Comparison of ENCODE assay signal across 30 cellular contexts in the genomic region with DNA sequence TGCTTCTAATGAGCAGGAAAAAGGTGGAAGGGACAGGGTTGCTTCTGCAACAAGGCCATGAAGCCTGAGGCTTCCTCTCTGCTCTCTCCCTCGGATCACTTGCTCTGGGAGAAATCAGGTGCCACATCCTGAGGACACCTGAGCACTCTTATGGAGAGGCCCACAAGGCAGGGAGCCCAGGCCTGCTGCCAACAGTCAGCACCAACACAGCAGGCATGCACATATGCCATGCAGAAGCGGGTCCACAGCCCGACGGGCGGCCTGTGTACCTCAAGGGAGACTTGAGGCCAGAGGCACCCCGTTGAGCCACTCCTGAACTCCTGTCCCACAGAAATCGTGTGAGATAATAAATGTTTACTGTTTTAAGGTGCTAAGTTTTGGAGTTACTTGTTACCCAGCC.
"Had no signal": no experiment of that assay in that cellular context is flagged by ENCODE, and none has a peak within 500 bp of the region (broad histone marks: within the 10 kb centered on the region; RNA-seq: fewer than 3 reads in every experiment).

No MANE protein-coding gene starts in this region.

- H3K27me3 Mint-ChIP-seq: activated naive CD8-positive, alpha-beta T cell; stimulated activated memory B cell treated with anti-CD40 and anti-IgM and Interleukin-4, amounts not matched to agents 10 μg/mL and 1 μg/mL and 100 μg/mL, for 72 hours; stimulated activated naive CD8-positive, alpha-beta T cell treated with anti-CD3 and anti-CD28 coated beads, Interleukin-15, amount 100 ng/mL, for 72 hours had no signal

- H3K4me1 Mint-ChIP-seq: nephron; stimulated activated memory B cell treated with anti-CD40 and anti-IgM and Interleukin-4, amounts not matched to agents 10 μg/mL and 1 μg/mL and 100 μg/mL, for 72 hours had no signal

- H3K4me3 ChIP-seq: body of pancreas, coronary artery, dorsolateral prefrontal cortex, gastroesophageal sphincter, lung, pancreas, prostate gland, sigmoid colon, upper lobe of left lung had no signal

- H3K4me1 ChIP-seq: body of pancreas, gastroesophageal sphincter, pancreas, prostate gland, sigmoid colon had no signal

- H3K27me3 ChIP-seq: body of pancreas, dorsolateral prefrontal cortex, gastroesophageal sphincter, pancreas, sigmoid colon, upper lobe of left lung had no signal

- H3K9me3 ChIP-seq: body of pancreas, gastroesophageal sphincter, pancreas, prostate gland, sigmoid colon, upper lobe of left lung had no signal

- H3K27ac ChIP-seq: body of pancreas, coronary artery, dorsolateral prefrontal cortex, gastroesophageal sphincter, pancreas, prostate gland, sigmoid colon, upper lobe of left lung, VCaP had no signal

- ATAC-seq: body of pancreas; gastroesophageal sphincter; pancreas; stimulated activated memory B cell treated with anti-CD40 and anti-IgM and Interleukin-4, amounts not matched to agents 10 μg/mL and 1 μg/mL and 100 μg/mL, for 72 hours; stimulated activated naive CD8-positive, alpha-beta T cell treated with anti-CD3 and anti-CD28 coated beads, Interleukin-15, amount 100 ng/mL, for 72 hours had no signal

- DNase-seq: activated CD4-positive, alpha-beta T cell treated with anti-CD3 and anti-CD28 coated beads for 4 hours; activated CD4-positive, alpha-beta T cell treated with anti-CD3 and anti-CD28 coated beads, Interleukin-2, amount 50 U/mL, for 4 hours; activated effector memory CD4-positive, alpha-beta T cell treated with Interleukin-2 at 50 U/mL for 16 hours; activated naive CD4-positive, alpha-beta T cell treated with Interleukin-2 at 50 U/mL for 16 hours; activated T-cell treated with anti-CD3 and anti-CD28 coated beads for 4 hours; anterior cingulate cortex; body of pancreas; cerebellar nuclear complex; dorsolateral prefrontal cortex; hippocampal formation; mesendoderm; retina; sigmoid colon; small intestine; stimulated activated CD4-positive, alpha-beta T cell treated with anti-CD3 and anti-CD28 coated beads, Interleukin-1b, Interleukin-23, amount 100 ng/mL, for 48 hours; stimulated activated CD4-positive, alpha-beta T cell treated with anti-CD3 and anti-CD28 coated beads, Interleukin-4, amount 100 ng/mL, for 4 hours; stimulated activated CD8-positive, alpha-beta memory T cell treated with anti-CD3 and anti-CD28 coated beads, Interleukin-4, amount 100 ng/mL, for 48 hours; stimulated activated naive CD8-positive, alpha-beta T cell treated with anti-CD3 and anti-CD28 coated beads, Interleukin-15, amount 100 ng/mL, for 72 hours; T-helper 9 cell had no signal

- H3K9me3 Mint-ChIP-seq: nephron; stimulated activated memory B cell treated with anti-CD40 and anti-IgM and Interleukin-4, amounts not matched to agents 10 μg/mL and 1 μg/mL and 100 μg/mL, for 72 hours; stimulated activated naive CD8-positive, alpha-beta T cell treated with anti-CD3 and anti-CD28 coated beads, Interleukin-15, amount 100 ng/mL, for 72 hours; T-helper 1 cell treated with Interleukin-12 subunit alpha and Interleukin-12 subunit beta and Interleukin-4 antibody, amounts not matched to agents 30 μg/mL and 1 μg/mL, for 36 hours had no signal

- H3K27ac Mint-ChIP-seq: activated naive CD8-positive, alpha-beta T cell; nephron; stimulated activated memory B cell treated with anti-CD40 and anti-IgM and Interleukin-4, amounts not matched to agents 10 μg/mL and 1 μg/mL and 100 μg/mL, for 72 hours; T-helper 1 cell treated with Interleukin-12 subunit alpha and Interleukin-12 subunit beta and Interleukin-4 antibody, amounts not matched to agents 30 μg/mL and 1 μg/mL, for 36 hours had no signal

- H3K4me3 Mint-ChIP-seq: activated naive CD8-positive, alpha-beta T cell; nephron; stimulated activated memory B cell treated with anti-CD40 and anti-IgM and Interleukin-4, amounts not matched to agents 10 μg/mL and 1 μg/mL and 100 μg/mL, for 72 hours; stimulated activated naive CD8-positive, alpha-beta T cell treated with anti-CD3 and anti-CD28 coated beads, Interleukin-15, amount 100 ng/mL, for 72 hours; T-helper 1 cell treated with Interleukin-12 subunit alpha and Interleukin-12 subunit beta and Interleukin-4 antibody, amounts not matched to agents 30 μg/mL and 1 μg/mL, for 36 hours had no signal
